Comparison of ENCODE assay signal across 26 cellular contexts in the genomic region with DNA sequence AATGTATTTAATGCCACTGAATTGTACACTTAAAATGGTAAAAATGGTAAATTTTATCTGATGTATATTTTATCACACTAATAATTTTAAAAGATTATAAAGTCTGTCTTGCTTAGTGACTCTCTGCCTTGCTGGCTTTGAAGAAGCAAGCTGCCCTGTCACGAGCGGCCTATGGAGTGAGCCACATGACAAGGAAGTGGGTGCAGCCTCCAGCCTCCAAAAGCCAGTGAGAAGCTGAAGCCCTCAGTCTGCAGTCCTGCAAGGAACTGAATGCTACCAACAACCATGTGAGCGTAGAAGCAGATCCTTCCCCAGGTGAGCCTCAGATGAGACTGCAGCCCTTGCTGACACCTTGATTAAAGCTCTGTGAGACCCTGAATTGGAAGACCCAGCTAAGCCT.
"Had no signal": no experiment of that assay in that cellular context is flagged by ENCODE, and none has a peak within 500 bp of the region (broad histone marks: within the 10 kb centered on the region; RNA-seq: fewer than 3 reads in every experiment).

No MANE protein-coding gene starts in this region.

- H2AFZ ChIP-seq: parathyroid adenoma had no signal

- H3K9me3 Mint-ChIP-seq: effector memory CD8-positive, alpha-beta T cell; natural killer cell had no signal

- H3K9me3 ChIP-seq: esophagus squamous epithelium, left ventricle myocardium inferior, neutrophil, right lobe of liver, thoracic aorta, tibial nerve, upper lobe of left lung, uterus had no signal

- H3K27me3 ChIP-seq: esophagus squamous epithelium, heart right ventricle, neutrophil, right lobe of liver, tibial nerve, upper lobe of left lung, uterus had no signal

- H3K27ac ChIP-seq: coronary artery, esophagus squamous epithelium, heart right ventricle, left ventricle myocardium inferior, neutrophil, parathyroid adenoma, right lobe of liver, thoracic aorta, tibial nerve, upper lobe of left lung, uterus had no signal

- H3K9ac ChIP-seq: parathyroid adenoma had no signal

- ATAC-seq: effector memory CD8-positive, alpha-beta T cell; heart right ventricle; left cardiac atrium; natural killer cell; stimulated activated naive B cell treated with anti-CD40 and anti-IgM and Interleukin-4, amounts not matched to agents 10 μg/mL and 1 μg/mL and 100 μg/mL, for 72 hours had no signal

- DNase-seq: effector memory CD8-positive, alpha-beta T cell; erythroblast; esophagus squamous epithelium; foreskin melanocyte; glutamatergic neuron; heart right ventricle; hippocampal formation; left cardiac atrium; left ventricle myocardium inferior; natural killer cell; right lobe of liver; small intestine; stimulated activated CD4-positive, alpha-beta T cell treated with anti-CD3 and anti-CD28 coated beads, Interleukin-15, amount 100 ng/mL, for 24 hours; stimulated activated CD4-positive, alpha-beta T cell treated with anti-CD3 and anti-CD28 coated beads, Interleukin-2, amount 100 ng/mL, for 48 hours; stimulated activated naive B cell treated with anti-CD40 and anti-IgM and Interleukin-4, amounts not matched to agents 10 μg/mL and 1 μg/mL and 100 μg/mL, for 72 hours; upper lobe of left lung; uterus had no signal

- H3K36me3 Mint-ChIP-seq: natural killer cell; stimulated activated naive B cell treated with anti-CD40 and anti-IgM and Interleukin-4, amounts not matched to agents 10 μg/mL and 1 μg/mL and 100 μg/mL, for 72 hours had no signal

- H3K4me1 ChIP-seq: parathyroid adenoma, right lobe of liver had no signal

- H3K27ac Mint-ChIP-seq: effector memory CD8-positive, alpha-beta T cell; memory B cell; natural killer cell; progenitor cell of endocrine pancreas; stimulated activated naive B cell treated with anti-CD40 and anti-IgM and Interleukin-4, amounts not matched to agents 10 μg/mL and 1 μg/mL and 100 μg/mL, for 72 hours; stimulated activated naive CD8-positive, alpha-beta T cell treated with anti-CD3 and anti-CD28 coated beads, Interleukin-15, Interleukin-2, amounts not matched to agents 100 ng/mL and 50 ng/mL, for 24 hours had no signal

- H3K36me3 ChIP-seq: esophagus squamous epithelium, heart right ventricle, left ventricle myocardium inferior, neutrophil, right lobe of liver, thoracic aorta, tibial nerve, upper lobe of left lung, uterus had no signal

- H3K4me3 ChIP-seq: coronary artery, esophagus squamous epithelium, heart right ventricle, left ventricle myocardium inferior, lung, right lobe of liver, thoracic aorta, tibial nerve, upper lobe of left lung, uterus had no signal
